In genomic region chr7:107047902-107048782, GRCh38 we compare ENCODE assay signal across 13 cellular contexts. TPM values are rescaled to one million over a fixed set of nuclear protein-coding genes. Genes with fewer than 3 reads are reported as not detected.
DNase-seq lines count a peak whose midpoint lies in the region; TF ChIP-seq lines count a peak whose summit lies in the region.
"Had no signal": no experiment of that assay in that cellular context is flagged by ENCODE, and none has a peak within 500 bp of the region (broad histone marks: within the 10 kb centered on the region; RNA-seq: fewer than 3 reads in every experiment).

No MANE protein-coding gene starts in this region.

- no peak overlapping the region for H3K27ac Mint-ChIP-seq in Calu3 (ENCODE audit: unreplicated experiment)
- H3K27ac Mint-ChIP-seq: CD8-positive, alpha-beta T cell had no signal

- H3K9me3 ChIP-seq in OCI-LY7 (ENCODE audit: low read length) (no peaks in the 10 kb centered on the region), spleen (no peaks in the 10 kb centered on the region)
- H3K9me3 ChIP-seq: heart right ventricle, neutrophil had no signal

- POLR2A ChIA-PET in OCI-LY7 (lab: Charles Lee): interaction anchor here (0.6 to 3.7 kb wide), 17 partner anchors 10 to 120 kb away, joined by 3 to 29 read pairs (median 5); partner anchors contain the start of gene HBP1

- intact Hi-C loops in OCI-LY7 (cut with micrococcal nuclease; ENCODE audit: unreplicated experiment) (loop anchor here (1.0 to 5.0 kb wide), 8 partner anchors 19 to 694 kb away; partner anchors contain the start of genes CBLL1 and HBP1), spleen (cut with DNase I; ENCODE audit: low total_unique reads) (no loop called here), Calu3 (cut with micrococcal nuclease; ENCODE audit: unreplicated experiment) (loop anchor here (10.0 kb wide), 1 partner anchor 97 kb away; no protein-coding TSS in a partner anchor)

- no peak overlapping the region for H3K4me3 Mint-ChIP-seq in Calu3 (ENCODE audit: low read depth, unreplicated experiment)
- H3K4me3 Mint-ChIP-seq: CD8-positive, alpha-beta T cell had no signal

- TF ChIP-seq POLR2A in spleen (IDR thresholded peaks at IDR 0.05): no peak

- peak overlapping the region; percentile 74 for H3K4me2 ChIP-seq in OCI-LY7 (ENCODE audit: low read length)

- peaks cover 30% of the 10 kb centered on the region; the same call in 1 of the 2 replicates for H4K20me1 ChIP-seq in OCI-LY7 (ENCODE audit: insufficient read depth, low read length)

- H3K9me2 ChIP-seq in OCI-LY7 (ENCODE audit: insufficient read depth, low read length): no peaks in the 10 kb centered on the region

- peak overlapping the region; percentile 94 for H3K4me3 ChIP-seq in OCI-LY7 (ENCODE audit: low read depth, low read length, poor library complexity, severe bottlenecking)
- H3K4me3 ChIP-seq in epithelial cell of esophagus (ENCODE audit: low read length): no peak overlapping the region
- peak overlapping the region in 1 of 8 donors; percentile 15 for H3K4me3 ChIP-seq in spleen
- H3K4me3 ChIP-seq: heart right ventricle had no signal

- peaks cover 0 to 25% (median 0%) of the 10 kb centered on the region in 7 donors for H3K27me3 ChIP-seq in spleen (replicated peaks in 1 of 7)

- H3K4me1 Mint-ChIP-seq in Calu3 (ENCODE audit: low read depth, unreplicated experiment): peaks cover 18% of the 10 kb centered on the region

- peak overlapping the region; percentile 59 for H3K27ac ChIP-seq in OCI-LY7 (ENCODE audit: low read depth, low read length, poor library complexity, severe bottlenecking)
- H3K27ac ChIP-seq in spleen: peak overlapping the region in 6 of 8 donors; percentile 17 to 54 (median 28)
- H3K27ac ChIP-seq: heart right ventricle, neutrophil had no signal

- TF ChIP-seq CTCF in GM13977 (IDR thresholded peaks at IDR 0.05; ENCODE audit: extremely low read depth, insufficient read depth, missing control alignments) (peak; percentile 28), OCI-LY7 (conservative IDR thresholded peaks at IDR 0.05; ENCODE audit: low read length) (peak; percentile 94), epithelial cell of esophagus (IDR thresholded peaks at IDR 0.05; ENCODE audit: insufficient read depth, low read depth, low read length, missing control alignments) (no peak), spleen (IDR thresholded peaks at IDR 0.05 in 8 of 11, conservative IDR thresholded peaks at IDR 0.05 in 3 of 11) (no peak), Calu3 (IDR thresholded peaks at IDR 0.05; ENCODE audit: unreplicated experiment) (no peak)

- H3K36me3 ChIP-seq in OCI-LY7 (ENCODE audit: insufficient read depth, low read length): peaks cover 64% of the 10 kb centered on the region
- H3K36me3 ChIP-seq in spleen: no peaks in the 10 kb centered on the region
- H3K36me3 ChIP-seq: heart right ventricle, neutrophil had no signal

- WGBS in spleen, 5 donors: 74 to 86% (median 79%) methylated on average over 10 of the region's 10 CpGs

- no peaks in the 10 kb centered on the region for H3K9me3 Mint-ChIP-seq in Calu3 (ENCODE audit: low read depth, unreplicated experiment)
- H3K9me3 Mint-ChIP-seq: CD8-positive, alpha-beta T cell had no signal

- BruUV-seq in OCI-LY7 (replicated peaks; lab: Mats Ljungman, UMichigan): no TSS peak
- BruUV-seq in Calu3 (replicated peaks; lab: Mats Ljungman, UMichigan): no TSS peak

- peaks cover 29% of the 10 kb centered on the region for H3K27me3 Mint-ChIP-seq in Calu3 (ENCODE audit: unreplicated experiment)

- CTCF ChIA-PET in OCI-LY7 (lab: Charles Lee; ENCODE audit: unreplicated experiment) (interaction anchor here (0.7 to 2.0 kb wide), 3 partner anchors 9 to 42 kb away, joined by 4 to 12 read pairs (median 6); no protein-coding TSS in a partner anchor), Calu3 (lab: Charles Lee) (interaction anchor here (0.7 kb wide), 1 partner anchor 1367 kb away, joined by 3 read pairs; no protein-coding TSS in a partner anchor)

- peaks cover 12% of the 10 kb centered on the region for H3K36me3 Mint-ChIP-seq in Calu3 (ENCODE audit: insufficient read depth, unreplicated experiment)
- H3K36me3 Mint-ChIP-seq: CD8-positive, alpha-beta T cell had no signal

- H3K4me1 ChIP-seq in OCI-LY7 (ENCODE audit: insufficient read depth, low read length, poor library complexity, severe bottlenecking): peaks cover 73% of the 10 kb centered on the region
- peaks cover 0 to 30% (median 21%) of the 10 kb centered on the region in 6 donors for H3K4me1 ChIP-seq in spleen

- peaks cover 84% of the 10 kb centered on the region for H3K79me2 ChIP-seq in OCI-LY7 (ENCODE audit: insufficient read depth, low read depth, low read length)

- in situ Hi-C loops in GM13977 (cut with MboI; ENCODE audit: low pct_unique_long_range_greater_than_20kb, low sequenced_read_pairs, unreplicated experiment): no loop called here

- DNase-seq in GM13977 (ENCODE audit: low spot score) (no peak), OCI-LY7 (ENCODE audit: low spot score) (peak; percentile 58), epithelial cell of esophagus (ENCODE audit: low read depth) (peak; percentile 3), spleen (no peak), Calu3 (no peak), globus pallidus (ENCODE audit: low spot score) (no peak)
- DNase-seq in stimulated activated CD4-positive, alpha-beta T cell treated with anti-CD3 and anti-CD28 coated beads, Interleukin-4, amount 100 ng/mL, for 1 hour: no peak
- DNase-seq: CD8-positive, alpha-beta T cell; heart right ventricle; NCI-H1105; NCI-H69; small intestine had no signal

- no peak overlapping the region for H2AFZ ChIP-seq in OCI-LY7 (ENCODE audit: low read length)

RNA-seq across cellular contexts. Expression of gene PRKAR2B, which starts 3.6 kb away (rescaled TPM):
- 69.0 and 91.1 TPM in 2 replicates for total RNA-seq in OCI-LY7 (2014; rRNA removed; shearing (Covaris generic))
- total RNA-seq in OCI-LY7 (2022): 210 and 290 TPM in 2 replicates
- total RNA-seq in spleen: 10 to 100 TPM; 29.1 to 74.4 (median 54.5) TPM
- polyA plus RNA-seq in spleen: 10 to 100 TPM in 1 of 3 donors, 1 to 10 TPM in 2; 8.3 to 28.8 (median 9.4) TPM
- 1.5 and 3.1 TPM in 2 replicates for total RNA-seq in Calu3 (2022)

Comparison
In these comparisons a context has a peak if more than half of its experiments do, and no peak if none do; other contexts are left out.
1. DNase-seq: peak in OCI-LY7 (single experiment) and epithelial cell of esophagus (single experiment); none in GM13977 (single experiment), spleen (single experiment), stimulated activated CD4-positive, alpha-beta T cell treated with anti-CD3 and anti-CD28 coated beads, Interleukin-4, amount 100 ng/mL, for 1 hour (single experiment), Calu3 (single experiment) and globus pallidus (single experiment).
2. CTCF ChIP-seq: peak in GM13977 (single experiment) and OCI-LY7 (single experiment); none in epithelial cell of esophagus (single experiment), spleen (0 of 11) and Calu3 (single experiment).